7 cellular contexts compared by ENCODE assay signal in genomic region chr18:10524507-10525425, GRCh38. TPM values are rescaled to one million over a fixed set of nuclear protein-coding genes. Genes with fewer than 3 reads are reported as not detected.
DNase-seq lines count a peak whose midpoint lies in the region; ATAC-seq and TF ChIP-seq lines count a peak whose summit lies in the region.

No MANE protein-coding gene starts in this region.

- POLR2A ChIA-PET in HCT116 (lab: Charles Lee) (no interaction called here), HEK293T (lab: Yijun Ruan, JAX) (no interaction called here)

- no peaks in the 10 kb centered on the region for H3K9me2 ChIP-seq in HCT116 (ENCODE audit: insufficient read depth)

- H2AFZ ChIP-seq in HCT116 (ENCODE audit: low read depth, low read length, poor library complexity, severe bottlenecking) (peak overlapping the region; percentile 68), fibroblast of lung (ENCODE audit: low read length) (peak overlapping the region; percentile 25)

- H3K9ac ChIP-seq in HCT116 (ENCODE audit: low read length) (no peak overlapping the region), SK-N-MC (ENCODE audit: insufficient read length) (no peak overlapping the region), fibroblast of lung (ENCODE audit: insufficient read depth, low read length) (no peak overlapping the region), skeletal muscle tissue (ENCODE audit: low read depth in 1 of 3, low read length in 3 of 3) (no peak overlapping the region)

- H3K4me2 ChIP-seq in HCT116 (ENCODE audit: low read length) (peak overlapping the region; percentile 95), fibroblast of lung (ENCODE audit: extremely low read depth, insufficient read depth, low read length) (peak overlapping the region; percentile 85)

- ATAC-seq in HCT116 (no peak), GM19324 (IDR thresholded peaks at IDR 0.05; ENCODE audit: low FRiP score, unreplicated experiment) (no peak)

- no peak for TF ChIP-seq RAD21 in HCT116 (IDR thresholded peaks at IDR 0.05; ENCODE audit: low read depth)

- H4K20me1 ChIP-seq in HCT116 (ENCODE audit: insufficient read depth) = no peaks in the 10 kb centered on the region; the same call in 1 of the 2 replicates
- H4K20me1 ChIP-seq in fibroblast of lung (ENCODE audit: control insufficient read depth, extremely low read depth, insufficient read depth, low read length) = no peaks in the 10 kb centered on the region

- H3K36me3 ChIP-seq in HCT116 (ENCODE audit: control insufficient read depth in 1 of 2, insufficient read depth in 2 of 2, low read length in 2 of 2) = no peaks in the 10 kb centered on the region
- H3K36me3 ChIP-seq in SK-N-MC (ENCODE audit: insufficient read depth, low read length) = no peaks in the 10 kb centered on the region
- no peaks in the 10 kb centered on the region for H3K36me3 ChIP-seq in fibroblast of lung (ENCODE audit: control insufficient read depth, insufficient read depth, low read length)
- H3K36me3 ChIP-seq in skeletal muscle tissue (ENCODE audit: control insufficient read depth in 3 of 3, insufficient read depth in 3 of 3, low read length in 3 of 3) = no peaks in the 10 kb centered on the region

- no peak for TF ChIP-seq POLR2A in HCT116 (IDR thresholded peaks at IDR 0.05; ENCODE audit: borderline replicate concordance, extremely low read depth, insufficient read depth, insufficient read length)

- H3K79me2 ChIP-seq in HCT116 (ENCODE audit: insufficient read depth, low read length) (peaks cover 34% of the 10 kb centered on the region), fibroblast of lung (ENCODE audit: control insufficient read depth, insufficient read depth, low read length) (peaks cover 35% of the 10 kb centered on the region)

- intact Hi-C loops in HCT116 (cut with micrococcal nuclease) = no loop called here
- intact Hi-C loops in posterior vena cava (cut with DNase I) = loop anchor here in 1 of 2 donors (10.0 kb wide), 1 partner anchor 710 kb away; no protein-coding TSS in a partner anchor

- no TSS peak for BruUV-seq in HCT116 (replicated peaks; lab: Mats Ljungman, UMichigan)

- CTCF ChIA-PET in HCT116 (lab: Charles Lee) (no interaction called here), HEK293T (lab: Yijun Ruan, JAX) (no interaction called here)

- H3K27ac ChIP-seq in HCT116 (ENCODE audit: low read depth, low read length) (no peak overlapping the region), SK-N-MC (peak overlapping the region; percentile 50), fibroblast of lung (ENCODE audit: insufficient read depth, low read length) (peak overlapping the region; percentile 91), skeletal muscle tissue (ENCODE audit: low read depth, low read length) (no peak overlapping the region)

- H3K9me3 ChIP-seq in HCT116 (ENCODE audit: control insufficient read depth in 1 of 2, insufficient read depth in 1 of 2, low read depth in 1 of 2, low read length in 2 of 2) (no peaks in the 10 kb centered on the region), SK-N-MC (ENCODE audit: low read depth, low read length) (no peaks in the 10 kb centered on the region), fibroblast of lung (ENCODE audit: control insufficient read depth, insufficient read depth, low read depth, low read length) (no peaks in the 10 kb centered on the region), skeletal muscle tissue (ENCODE audit: control insufficient read depth in 3 of 3, low read length in 3 of 3) (no peaks in the 10 kb centered on the region)

- H3K4me1 ChIP-seq in HCT116 (ENCODE audit: control insufficient read depth in 1 of 2, insufficient read depth in 2 of 2, low read length in 2 of 2) = peaks cover 7 to 17% of the 10 kb centered on the region in 2 experiments; a peak in 3 of 4 replicates
- peaks cover 10% of the 10 kb centered on the region for H3K4me1 ChIP-seq in fibroblast of lung (ENCODE audit: control insufficient read depth, extremely low read depth, insufficient read depth, low read length)
- peaks cover 18 to 33% (median 19%) of the 10 kb centered on the region in 3 donors for H3K4me1 ChIP-seq in skeletal muscle tissue (ENCODE audit: control insufficient read depth in 3 of 3, insufficient read depth in 3 of 3, low read length in 3 of 3)

- no peaks in the 10 kb centered on the region for H3K27me3 ChIP-seq in HCT116 (ENCODE audit: insufficient read depth, low read length)
- no peaks in the 10 kb centered on the region for H3K27me3 ChIP-seq in fibroblast of lung (ENCODE audit: control insufficient read depth, insufficient read depth, low read length)
- H3K27me3 ChIP-seq in skeletal muscle tissue (ENCODE audit: control insufficient read depth in 3 of 3, insufficient read depth in 3 of 3, low read length in 3 of 3) = no peaks in the 10 kb centered on the region

- DNase-seq in HCT116 (ENCODE audit: low read depth, low spot score) = no peak
- no peak for DNase-seq in SK-N-MC (ENCODE audit: low read depth, low spot score)
- DNase-seq in fibroblast of lung (ENCODE audit: low read depth in 2 of 2) = peak; percentile 14 to 81
- DNase-seq in HEK293T (ENCODE audit: extremely low spot score) = no peak
- DNase-seq in posterior vena cava (ENCODE audit: low spot score) = no peak

- RAD21 ChIA-PET in HCT116 (lab: Charles Lee; ENCODE audit: low non-redundant PET in 1 of 2, low total read pairs in 2 of 2, uncharacterized antibody in 2 of 2, unreplicated experiment in 2 of 2) = no interaction called here

- H3K4me3 ChIP-seq in HCT116 (replicated peaks in 1 of 2; ENCODE audit: low read depth in 1 of 2, low read length in 2 of 2) (peak overlapping the region in 1 of 2 experiments; percentile 95; a peak in 3 of 4 replicates), SK-N-MC (no peak overlapping the region), fibroblast of lung (replicated peaks in 1 of 4; ENCODE audit: control extremely low read depth in 1 of 4, insufficient read depth in 1 of 4, low read depth in 3 of 4, low read length in 4 of 4) (peak overlapping the region in 2 of 4 experiments; percentile 92 to 99), skeletal muscle tissue (ENCODE audit: low read length in 3 of 3) (peak overlapping the region in 2 of 3 donors; percentile 81 to 91)

- TF ChIP-seq CTCF in HCT116 (IDR thresholded peaks at IDR 0.05 in 2 of 3, conservative IDR thresholded peaks at IDR 0.05 in 1 of 3; ENCODE audit: borderline replicate concordance in 1 of 3, insufficient read depth in 1 of 3, low read depth in 2 of 3, low read length in 2 of 3) (no peak), fibroblast of lung (conservative IDR thresholded peaks at IDR 0.05 in 1 of 2, IDR thresholded peaks at IDR 0.05 in 1 of 2; ENCODE audit: low read depth in 1 of 2, low read length in 2 of 2) (no peak)

TF ChIP-seq in HCT116, 20 proteins besides CTCF, POLR2A, EP300 and RAD21:
- TF ChIP-seq ZNF274 (IDR thresholded peaks at IDR 0.05; ENCODE audit: low read depth, low read length) (no peak), EZH2 (IDR thresholded peaks at IDR 0.05) (no peak), POLR2AphosphoS5 (IDR thresholded peaks at IDR 0.05; ENCODE audit: low read depth, low read length) (no peak), CBX3 (IDR thresholded peaks at IDR 0.05; ENCODE audit: low read depth) (no peak)

TF ChIP-seq in HEK293T, 16 proteins besides CTCF, POLR2A, EP300 and RAD21:
- TF ChIP-seq FOXA1 (IDR thresholded peaks at IDR 0.05) (no peak), SUZ12 (IDR thresholded peaks at IDR 0.05) (no peak), FOXK2 (IDR thresholded peaks at IDR 0.05) (no peak), HDGF (IDR thresholded peaks at IDR 0.05; ENCODE audit: borderline replicate concordance) (no peak), BHLHE40 (IDR thresholded peaks at IDR 0.05; ENCODE audit: borderline replicate concordance) (no peak), ARNT (IDR thresholded peaks at IDR 0.05) (no peak), SP1 (IDR thresholded peaks at IDR 0.05) (no peak), ZNF384 (IDR thresholded peaks at IDR 0.05) (no peak), FOXM1 (IDR thresholded peaks at IDR 0.05; ENCODE audit: borderline replicate concordance) (no peak), L3MBTL2 (conservative IDR thresholded peaks at IDR 0.05) (no peak)

RNA-seq across cellular contexts. Expression of gene NAPG, which starts 1.1 kb away (rescaled TPM):
- total RNA-seq in HCT116 (2021; ENCODE audit: unreplicated experiment) = 28.0 TPM
- 12.9 and 14.2 TPM in 2 replicates for polyA plus RNA-seq in HCT116 (2012)
- 30.8 and 33.7 TPM in 2 replicates for total RNA-seq in fibroblast of lung
- polyA plus RNA-seq in fibroblast of lung = 22.7 and 23.1 TPM in 2 replicates
- 15.0 and 17.5 TPM in 2 replicates for polyA plus RNA-seq in fibroblast of lung (2012)
- polyA minus RNA-seq in fibroblast of lung (ENCODE audit: low replicate concordance) = 9.8 and 18.0 TPM in 2 replicates
- total RNA-seq in skeletal muscle tissue = 25.1 TPM
- 10 to 100 TPM; 29.4 to 43.0 TPM for total RNA-seq in posterior vena cava

Comparison
In these comparisons a context has a peak if more than half of its experiments do, and no peak if none do; other contexts are left out.
1. DNase-seq: peak in fibroblast of lung (2 of 2); none in HCT116 (single experiment), SK-N-MC (single experiment), HEK293T (single experiment) and posterior vena cava (single experiment).
2. H3K27ac ChIP-seq: peak in SK-N-MC (single experiment) and fibroblast of lung (single experiment); none in HCT116 (single experiment) and skeletal muscle tissue (single experiment).